In the genomic region with DNA sequence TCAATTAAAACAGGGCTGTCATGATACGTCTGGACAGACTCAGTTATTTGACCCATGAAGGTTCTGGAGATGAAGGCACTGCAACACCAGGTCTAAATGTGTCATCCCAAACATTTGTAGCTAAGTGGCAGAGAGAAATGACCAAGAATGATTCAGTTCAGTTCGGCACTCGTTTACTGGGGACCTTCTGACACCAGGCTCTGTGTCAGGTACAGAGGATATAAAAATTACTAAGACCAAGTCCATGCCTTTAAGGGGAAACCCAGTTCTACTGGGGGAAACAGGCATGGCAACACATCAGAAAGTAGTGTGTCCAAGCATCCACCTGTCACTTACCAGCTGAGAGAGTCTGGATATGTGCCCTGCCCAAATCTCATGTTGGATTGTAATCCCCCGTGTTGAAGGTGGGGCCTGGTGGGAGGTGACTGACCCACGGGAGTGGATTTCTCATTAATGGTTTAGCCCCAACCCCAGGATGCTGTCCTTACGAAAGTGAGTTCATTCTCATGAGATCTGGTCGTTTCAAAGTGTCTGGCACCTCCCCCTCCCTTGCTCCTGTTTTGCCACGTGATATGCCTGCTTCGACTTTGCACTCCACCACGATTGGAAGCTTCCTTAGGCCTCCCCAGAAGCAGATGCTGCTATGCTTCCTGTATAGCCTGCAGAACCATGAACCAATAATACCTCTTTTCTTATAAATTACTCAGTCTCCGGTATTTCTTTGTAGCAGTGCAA, we compare ENCODE assay signal across 16 cellular contexts. TPM values are rescaled to one million over a fixed set of nuclear protein-coding genes. Genes with fewer than 3 reads are reported as not detected.
"Had no signal": no experiment of that assay in that cellular context is flagged by ENCODE, and none has a peak within 500 bp of the region (broad histone marks: within the 10 kb centered on the region; RNA-seq: fewer than 3 reads in every experiment).

No MANE protein-coding gene starts in this region.

- H3K27ac ChIP-seq: adrenal gland, hepatocyte, psoas muscle, thyroid gland, uterus, WERI-Rb-1 had no signal

- H3K4me3 Mint-ChIP-seq: activated CD4-positive, alpha-beta T cell treated with anti-CD3 and anti-CD28 coated beads, Interleukin-2, amount 10 ng/mL, durations not matched to agents 7 days and 5 days; nephron progenitor cell had no signal

- H3K27ac Mint-ChIP-seq: activated CD4-positive, alpha-beta T cell treated with anti-CD3 and anti-CD28 coated beads, Interleukin-2, amount 10 ng/mL, durations not matched to agents 7 days and 5 days; nephron progenitor cell had no signal

- H3K36me3 ChIP-seq: adrenal gland, thyroid gland, uterus, WERI-Rb-1 had no signal

- H3K9me3 ChIP-seq: adrenal gland, psoas muscle, thyroid gland, uterus had no signal

- H3K4me1 ChIP-seq: adrenal gland, psoas muscle, uterus had no signal

- H3K27me3 ChIP-seq: adrenal gland, hepatocyte, thyroid gland, uterus had no signal

- DNase-seq: activated CD4-positive, alpha-beta T cell treated with anti-CD3 and anti-CD28 coated beads, Interleukin-2, amount 10 ng/mL, durations not matched to agents 7 days and 5 days; activated naive CD4-positive, alpha-beta T cell; activated T-cell treated with anti-CD3 and anti-CD28 coated beads, Interleukin-2, amount 50 U/mL, for 48 hours; adrenal gland; dermis blood vessel endothelial cell; left ventricle myocardium superior; mesenchymal stem cell; nephron progenitor cell; psoas muscle; stimulated activated CD4-positive, alpha-beta T cell treated with anti-CD3 and anti-CD28 coated beads, Interleukin-4, amount 100 ng/mL, for 1 hour; T1000; thyroid gland; uterus; WERI-Rb-1 had no signal

- ATAC-seq: left ventricle myocardium superior, psoas muscle had no signal

- H3K27me3 Mint-ChIP-seq: activated CD4-positive, alpha-beta T cell treated with anti-CD3 and anti-CD28 coated beads, Interleukin-2, amount 10 ng/mL, durations not matched to agents 7 days and 5 days had no signal

- H3K4me3 ChIP-seq: adrenal gland, hepatocyte, psoas muscle, thyroid gland, uterus had no signal

RNA-seq across cellular contexts. Expression of gene BCL2L14, which starts 41.9 kb away (rescaled TPM):
- total RNA-seq: adrenal gland, dermis blood vessel endothelial cell, kidney epithelial cell, left ventricle myocardium superior, psoas muscle, uterus had no signal
- polyA plus RNA-seq: adrenal gland, psoas muscle had no signal
